ENCODE assay signal across 1 cellular context in the genomic region with DNA sequence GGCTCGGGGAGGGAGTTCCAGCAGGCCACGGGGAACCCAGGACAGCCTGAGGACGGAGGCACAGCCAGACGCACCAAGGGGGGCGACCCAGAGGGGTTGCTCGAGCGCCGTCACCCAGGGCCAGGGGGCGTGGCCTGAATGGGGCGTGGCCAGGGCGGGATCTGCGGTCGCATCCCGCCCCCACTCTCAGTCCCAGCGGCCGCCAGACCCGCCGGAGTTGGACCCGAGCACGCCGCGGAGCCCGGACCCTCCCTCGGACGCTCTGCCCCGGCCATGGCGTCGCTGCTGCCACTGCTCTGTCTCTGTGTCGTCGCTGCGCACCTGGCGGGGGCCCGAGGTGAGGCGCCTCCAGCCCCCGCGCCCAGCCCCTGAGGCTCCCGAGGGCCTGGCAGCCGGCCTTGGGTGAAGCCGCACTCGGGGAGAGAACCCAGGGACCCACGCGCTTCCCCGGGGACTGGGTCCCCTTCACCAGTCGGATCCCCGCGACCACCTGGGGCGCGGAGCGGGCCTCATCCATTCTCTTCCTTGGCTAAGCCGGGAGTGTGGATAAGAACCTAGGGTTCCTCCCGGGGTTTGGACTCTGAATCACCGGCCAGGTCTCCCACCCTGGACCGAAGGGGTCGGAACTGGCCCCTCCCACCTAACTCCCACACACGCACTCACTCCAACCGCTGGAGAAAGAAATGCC.
TF ChIP-seq lines count a peak whose summit lies in the region.

A gene with protein sequence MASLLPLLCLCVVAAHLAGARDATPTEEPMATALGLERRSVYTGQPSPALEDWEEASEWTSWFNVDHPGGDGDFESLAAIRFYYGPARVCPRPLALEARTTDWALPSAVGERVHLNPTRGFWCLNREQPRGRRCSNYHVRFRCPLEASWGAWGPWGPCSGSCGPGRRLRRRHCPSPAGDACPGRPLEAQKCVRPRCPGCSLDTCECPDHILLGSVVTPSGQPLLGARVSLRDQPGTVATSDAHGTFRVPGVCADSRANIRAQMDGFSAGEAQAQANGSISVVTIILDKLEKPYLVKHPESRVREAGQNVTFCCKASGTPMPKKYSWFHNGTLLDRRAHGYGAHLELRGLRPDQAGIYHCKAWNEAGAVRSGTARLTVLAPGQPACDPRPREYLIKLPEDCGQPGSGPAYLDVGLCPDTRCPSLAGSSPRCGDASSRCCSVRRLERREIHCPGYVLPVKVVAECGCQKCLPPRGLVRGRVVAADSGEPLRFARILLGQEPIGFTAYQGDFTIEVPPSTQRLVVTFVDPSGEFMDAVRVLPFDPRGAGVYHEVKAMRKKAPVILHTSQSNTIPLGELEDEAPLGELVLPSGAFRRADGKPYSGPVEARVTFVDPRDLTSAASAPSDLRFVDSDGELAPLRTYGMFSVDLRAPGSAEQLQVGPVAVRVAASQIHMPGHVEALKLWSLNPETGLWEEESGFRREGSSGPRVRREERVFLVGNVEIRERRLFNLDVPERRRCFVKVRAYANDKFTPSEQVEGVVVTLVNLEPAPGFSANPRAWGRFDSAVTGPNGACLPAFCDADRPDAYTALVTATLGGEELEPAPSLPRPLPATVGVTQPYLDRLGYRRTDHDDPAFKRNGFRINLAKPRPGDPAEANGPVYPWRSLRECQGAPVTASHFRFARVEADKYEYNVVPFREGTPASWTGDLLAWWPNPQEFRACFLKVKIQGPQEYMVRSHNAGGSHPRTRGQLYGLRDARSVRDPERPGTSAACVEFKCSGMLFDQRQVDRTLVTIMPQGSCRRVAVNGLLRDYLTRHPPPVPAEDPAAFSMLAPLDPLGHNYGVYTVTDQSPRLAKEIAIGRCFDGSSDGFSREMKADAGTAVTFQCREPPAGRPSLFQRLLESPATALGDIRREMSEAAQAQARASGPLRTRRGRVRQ (plus strand): TSS at position 189 of the 688 bp plus-strand sequence. CDS start 85 bp downstream, at position 274.

TF ChIP-seq in IMR-90, 13 proteins besides CTCF, POLR2A, EP300 and RAD21:
- TF ChIP-seq CHD1 (IDR thresholded peaks at IDR 0.05; ENCODE audit: low read depth, low read length) (no peak), SMC3 (IDR thresholded peaks at IDR 0.05; ENCODE audit: low read depth, low read length) (no peak), RCOR1 (IDR thresholded peaks at IDR 0.05; ENCODE audit: insufficient replicate concordance, low read length) (no peak), MAFK (IDR thresholded peaks at IDR 0.05; ENCODE audit: low read depth, low read length) (no peak), CEBPB (IDR thresholded peaks at IDR 0.05; ENCODE audit: low read depth, low read length) (no peak), FOS (IDR thresholded peaks at IDR 0.05; ENCODE audit: low read depth, low read length) (no peak), MAZ (IDR thresholded peaks at IDR 0.05; ENCODE audit: borderline replicate concordance, low read depth, low read length) (no peak; the same call in 1 of the 2 replicates), RFX5 (IDR thresholded peaks at IDR 0.05; ENCODE audit: low read depth, low read length) (no peak)
- TF ChIP-seq, protein P1, sequence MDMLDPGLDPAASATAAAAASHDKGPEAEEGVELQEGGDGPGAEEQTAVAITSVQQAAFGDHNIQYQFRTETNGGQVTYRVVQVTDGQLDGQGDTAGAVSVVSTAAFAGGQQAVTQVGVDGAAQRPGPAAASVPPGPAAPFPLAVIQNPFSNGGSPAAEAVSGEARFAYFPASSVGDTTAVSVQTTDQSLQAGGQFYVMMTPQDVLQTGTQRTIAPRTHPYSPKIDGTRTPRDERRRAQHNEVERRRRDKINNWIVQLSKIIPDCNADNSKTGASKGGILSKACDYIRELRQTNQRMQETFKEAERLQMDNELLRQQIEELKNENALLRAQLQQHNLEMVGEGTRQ (IDR thresholded peaks at IDR 0.05; ENCODE audit: low read depth, low read length) = no peak
- TF ChIP-seq, protein P2, sequence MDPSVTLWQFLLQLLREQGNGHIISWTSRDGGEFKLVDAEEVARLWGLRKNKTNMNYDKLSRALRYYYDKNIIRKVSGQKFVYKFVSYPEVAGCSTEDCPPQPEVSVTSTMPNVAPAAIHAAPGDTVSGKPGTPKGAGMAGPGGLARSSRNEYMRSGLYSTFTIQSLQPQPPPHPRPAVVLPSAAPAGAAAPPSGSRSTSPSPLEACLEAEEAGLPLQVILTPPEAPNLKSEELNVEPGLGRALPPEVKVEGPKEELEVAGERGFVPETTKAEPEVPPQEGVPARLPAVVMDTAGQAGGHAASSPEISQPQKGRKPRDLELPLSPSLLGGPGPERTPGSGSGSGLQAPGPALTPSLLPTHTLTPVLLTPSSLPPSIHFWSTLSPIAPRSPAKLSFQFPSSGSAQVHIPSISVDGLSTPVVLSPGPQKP (IDR thresholded peaks at IDR 0.05; ENCODE audit: borderline replicate concordance, low read depth, low read length) = no peak
